Comparison of ENCODE assay signal across 12 cellular contexts in genomic region chr6:1724616-1725015, GRCh38.
A peak's percentile ranks its signal among the peaks of the same experiment; 100 is the strongest.
DNase-seq lines count a peak whose midpoint lies in the region; ATAC-seq and TF ChIP-seq lines count a peak whose summit lies in the region.
"Had no signal": no experiment of that assay in that cellular context is flagged by ENCODE, and none has a peak within 500 bp of the region (broad histone marks: within the 10 kb centered on the region; RNA-seq: fewer than 3 reads in every experiment).

No MANE protein-coding gene starts in this region.

- no peak for TF ChIP-seq CTCF in left lung (IDR thresholded peaks at IDR 0.05)

- ATAC-seq in left lung, result peak; percentile 85
- ATAC-seq: activated naive CD4-positive, alpha-beta T cell treated with anti-CD3 and anti-CD28 coated beads, Interleukin-2, amount 50 U/mL, for 72 hours had no signal

- peak overlapping the region in 1 of 2 donors; percentile 84 for H3K27ac ChIP-seq in left lung
- H3K27ac ChIP-seq: tibial nerve had no signal

- H3K36me3 ChIP-seq in left lung, result no peaks in the 10 kb centered on the region

- H3K4me1 ChIP-seq in left lung, result peaks cover 3 to 10% of the 10 kb centered on the region in 2 donors

- DNase-seq in NCI-H2081 (lab: John Stamatoyannopoulos, UW) (peak; percentile 39 to 45), NCI-H2081 treated with DMSO at 0.1 percent for 48 hours (lab: John Stamatoyannopoulos, UW) (no peak), UCSD-AML1 (lab: John Stamatoyannopoulos, UW; ENCODE audit: unreplicated experiment) (peak; percentile 44), left lung (peak; percentile 47 to 87), ureter (ENCODE audit: low spot score) (peak; percentile 70), SHP77 (lab: John Stamatoyannopoulos, UW) (no peak), mesenteric fat pad (ENCODE audit: low spot score) (no peak), midbrain (lab: John Stamatoyannopoulos, UW) (no peak)
- DNase-seq: mesenchymal stem cell, NCI-H226 had no signal

- H3K27me3 ChIP-seq in left lung, result no peaks in the 10 kb centered on the region
- H3K27me3 ChIP-seq: tibial nerve had no signal

- H3K9me3 ChIP-seq in left lung, result no peaks in the 10 kb centered on the region
- H3K9me3 ChIP-seq: tibial nerve had no signal

- intact Hi-C loops in left lung (cut with DNase I), result no loop called here

- no peak overlapping the region for H3K4me3 ChIP-seq in left lung
- H3K4me3 ChIP-seq: tibial nerve had no signal

Comparison
In these comparisons a context has a peak if more than half of its experiments do, and no peak if none do; other contexts are left out.
1. DNase-seq: peak in NCI-H2081 (2 of 2), UCSD-AML1 (single experiment), left lung (2 of 2) and ureter (single experiment); none in NCI-H2081 treated with DMSO at 0.1 percent for 48 hours (single experiment), SHP77 (0 of 2), mesenteric fat pad (single experiment) and midbrain (single experiment).